Comparison of ENCODE assay signal across 12 cellular contexts in the genomic region with DNA sequence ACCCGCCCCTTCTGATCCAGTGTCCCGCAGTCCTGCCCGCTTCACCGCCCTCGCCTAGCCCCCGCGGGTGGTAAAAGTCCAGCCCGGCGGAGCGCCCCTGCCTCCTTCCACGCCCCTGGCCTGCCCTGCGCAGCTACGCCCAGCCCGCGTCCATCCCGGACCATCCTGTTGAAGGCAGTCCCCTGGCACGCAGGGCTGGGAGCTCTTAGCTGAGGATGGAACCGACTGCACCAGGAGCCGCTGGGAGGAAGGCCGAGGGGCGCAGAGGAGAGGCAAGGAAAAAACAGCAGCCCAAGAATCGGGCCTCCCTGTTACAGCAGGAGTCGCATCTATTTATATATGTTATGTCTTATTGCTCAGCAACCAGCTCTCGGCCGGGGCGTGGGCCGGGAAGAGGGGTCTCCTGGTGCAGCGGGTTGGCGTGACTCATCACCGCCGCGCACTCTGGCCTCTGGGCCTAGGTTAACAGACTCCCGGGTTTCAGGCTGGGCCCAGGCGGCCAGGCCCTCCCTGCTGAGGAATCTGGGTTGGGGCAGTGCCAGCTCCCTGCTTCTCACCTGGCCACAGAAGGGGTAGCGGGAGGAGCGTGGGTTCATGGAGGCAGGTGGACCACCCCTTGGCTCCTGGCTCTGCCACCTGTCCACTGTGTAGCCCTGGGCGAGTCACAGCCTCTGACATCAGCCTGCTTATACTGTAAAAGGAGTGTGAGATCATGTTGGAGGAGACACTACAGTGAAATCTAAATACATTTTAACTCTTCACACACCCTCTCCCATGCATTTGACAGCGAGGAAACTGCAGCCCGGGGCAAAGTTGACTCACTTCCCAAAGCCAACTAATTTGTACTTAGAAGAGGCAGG. TPM values are rescaled to one million over a fixed set of nuclear protein-coding genes. Genes with fewer than 3 reads are reported as not detected.
DNase-seq lines count a peak whose midpoint lies in the region; TF ChIP-seq lines count a peak whose summit lies in the region.
"Had no signal": no experiment of that assay in that cellular context is flagged by ENCODE, and none has a peak within 500 bp of the region (broad histone marks: within the 10 kb centered on the region; RNA-seq: fewer than 3 reads in every experiment).

No MANE protein-coding gene starts in this region.

- no peak for TF ChIP-seq EP300 in sigmoid colon (IDR thresholded peaks at IDR 0.05)

- H3K36me3 ChIP-seq in PC-9 (ENCODE audit: low read depth) (no peaks in the 10 kb centered on the region), sigmoid colon (no peaks in the 10 kb centered on the region)

- H3K9me3 ChIP-seq in PC-9 (ENCODE audit: insufficient read depth, low read depth) (no peaks in the 10 kb centered on the region), sigmoid colon (no peaks in the 10 kb centered on the region)

- POLR2A ChIA-PET in PC-9 (lab: Charles Lee; ENCODE audit: unreplicated experiment): interaction anchor here (0.5 to 1.1 kb wide), 4 partner anchors 13 to 295 kb away, joined by 3 to 6 read pairs (median 4); partner anchors contain the start of gene MAP3K2

- H3K27me3 ChIP-seq in PC-9 (ENCODE audit: insufficient read depth, low read depth): no peaks in the 10 kb centered on the region
- H3K27me3 ChIP-seq in sigmoid colon: no peaks in the 10 kb centered on the region

- CTCF ChIA-PET in PC-9 (lab: Charles Lee): interaction anchor here (0.7 to 1.0 kb wide), 2 partner anchors 15 to 37 kb away, joined by 3 read pairs; no protein-coding TSS in a partner anchor

- H3K4me1 ChIP-seq in PC-9 (replicated peaks; ENCODE audit: insufficient read depth): peaks cover 60% of the 10 kb centered on the region
- peaks cover 0 to 28% (median 22%) of the 10 kb centered on the region in 4 donors for H3K4me1 ChIP-seq in sigmoid colon

- no peak for TF ChIP-seq POLR2A in sigmoid colon (IDR thresholded peaks at IDR 0.05)

- no peaks in the 10 kb centered on the region for H3K9me2 ChIP-seq in PC-9 (ENCODE audit: insufficient read depth)

- WGBS in sigmoid colon, 2 donors: 12 to 56% methylated on average over 39 of the region's 39 CpGs

- H3K4me3 ChIP-seq in PC-9: peak overlapping the region; percentile 29; the same call in 1 of the 2 replicates
- peak overlapping the region in 3 of 4 donors; percentile 6 to 31 (median 28) for H3K4me3 ChIP-seq in sigmoid colon

- H2AFZ ChIP-seq in PC-9: 0 out of 2 replicates have a peak overlapping the region, but pooled peaks have one; percentile 20

- H3K27ac ChIP-seq in PC-9: peak overlapping the region; percentile 75
- peak overlapping the region in 2 of 4 donors; percentile 35 to 68 for H3K27ac ChIP-seq in sigmoid colon
- H3K27ac ChIP-seq: 22Rv1 had no signal

- BruUV-seq in PC-9 (replicated peaks; lab: Mats Ljungman, UMichigan): no TSS peak

- intact Hi-C loops in PC-9 (cut with micrococcal nuclease; ENCODE audit: unreplicated experiment): loop anchor here (10.0 kb wide), 1 partner anchor 336 kb away; no protein-coding TSS in a partner anchor
- intact Hi-C loops in sigmoid colon (cut with DNase I): loop anchor here (10.0 kb wide), 1 partner anchor 336 kb away; no protein-coding TSS in a partner anchor

- DNase-seq in DMS 273 (lab: John Stamatoyannopoulos, UW; ENCODE audit: unreplicated experiment) (peak; percentile 15), DMS 273 treated with DMSO at 0.1 percent for 48 hours (lab: John Stamatoyannopoulos, UW) (no peak), PC-9 (peak; percentile 93 to 94), fibroblast of the conjunctiva (ENCODE audit: low read depth) (peak; percentile 20), sigmoid colon (no peak), NCI-H2107 (lab: John Stamatoyannopoulos, UW) (no peak), GDM1 (lab: John Stamatoyannopoulos, UW) (no peak), dedifferentiated amniotic fluid mesenchymal stem cell (ENCODE audit: extremely low spot score) (no peak)
- DNase-seq: activated B cell treated with CpG ODN at 0.5 μM for 24 hours; NCI-H526; stimulated activated naive CD4-positive, alpha-beta T cell treated with Interleukin-2 at 50 U/mL for 16 hours had no signal

- H3K79me2 ChIP-seq in PC-9 (ENCODE audit: low read depth): no peaks in the 10 kb centered on the region

- H3K4me2 ChIP-seq in PC-9: peak overlapping the region; percentile 74

- peaks cover 39% of the 10 kb centered on the region for H3F3A ChIP-seq in PC-9 (ENCODE audit: insufficient read depth, low read depth)

- TF ChIP-seq CTCF in PC-9 (conservative IDR thresholded peaks at IDR 0.05) (no peak), sigmoid colon (IDR thresholded peaks at IDR 0.05) (no peak)

- no peaks in the 10 kb centered on the region for H4K20me1 ChIP-seq in PC-9 (ENCODE audit: insufficient read depth)

RNA-seq across cellular contexts. Expression of gene MAP3K2, which starts 13.4 kb away (rescaled TPM):
- total RNA-seq in PC-9 (2021) (75.9 and 81.2 TPM in 2 replicates), sigmoid colon (10 to 100 TPM; 39.9 to 52.2 (median 47.7) TPM)
- 10 to 100 TPM in 1 of 3 donors, 1 to 10 TPM in 2; 9.0 to 10.4 (median 9.2) TPM for polyA plus RNA-seq in sigmoid colon

RNA-seq across cellular contexts. Expression of gene PROC, which starts 17.1 kb away (rescaled TPM):
- total RNA-seq in PC-9 (2021): 5.8 and 6.1 TPM in 2 replicates
- not detected for total RNA-seq in sigmoid colon
- 1 to 10 TPM; 1.4 to 7.8 (median 1.8) TPM for polyA plus RNA-seq in sigmoid colon
- total RNA-seq: activated B cell treated with CpG ODN at 0.5 μM for 24 hours had no signal

Comparison
In these comparisons a context has a peak if more than half of its experiments do, and no peak if none do; other contexts are left out.
1. DNase-seq: peak in DMS 273 (single experiment), PC-9 (2 of 2) and fibroblast of the conjunctiva (single experiment); none in DMS 273 treated with DMSO at 0.1 percent for 48 hours (single experiment), sigmoid colon (single experiment), NCI-H2107 (single experiment), GDM1 (single experiment) and dedifferentiated amniotic fluid mesenchymal stem cell (single experiment).